ENCODE assay signal across 17 cellular contexts in the genomic region with DNA sequence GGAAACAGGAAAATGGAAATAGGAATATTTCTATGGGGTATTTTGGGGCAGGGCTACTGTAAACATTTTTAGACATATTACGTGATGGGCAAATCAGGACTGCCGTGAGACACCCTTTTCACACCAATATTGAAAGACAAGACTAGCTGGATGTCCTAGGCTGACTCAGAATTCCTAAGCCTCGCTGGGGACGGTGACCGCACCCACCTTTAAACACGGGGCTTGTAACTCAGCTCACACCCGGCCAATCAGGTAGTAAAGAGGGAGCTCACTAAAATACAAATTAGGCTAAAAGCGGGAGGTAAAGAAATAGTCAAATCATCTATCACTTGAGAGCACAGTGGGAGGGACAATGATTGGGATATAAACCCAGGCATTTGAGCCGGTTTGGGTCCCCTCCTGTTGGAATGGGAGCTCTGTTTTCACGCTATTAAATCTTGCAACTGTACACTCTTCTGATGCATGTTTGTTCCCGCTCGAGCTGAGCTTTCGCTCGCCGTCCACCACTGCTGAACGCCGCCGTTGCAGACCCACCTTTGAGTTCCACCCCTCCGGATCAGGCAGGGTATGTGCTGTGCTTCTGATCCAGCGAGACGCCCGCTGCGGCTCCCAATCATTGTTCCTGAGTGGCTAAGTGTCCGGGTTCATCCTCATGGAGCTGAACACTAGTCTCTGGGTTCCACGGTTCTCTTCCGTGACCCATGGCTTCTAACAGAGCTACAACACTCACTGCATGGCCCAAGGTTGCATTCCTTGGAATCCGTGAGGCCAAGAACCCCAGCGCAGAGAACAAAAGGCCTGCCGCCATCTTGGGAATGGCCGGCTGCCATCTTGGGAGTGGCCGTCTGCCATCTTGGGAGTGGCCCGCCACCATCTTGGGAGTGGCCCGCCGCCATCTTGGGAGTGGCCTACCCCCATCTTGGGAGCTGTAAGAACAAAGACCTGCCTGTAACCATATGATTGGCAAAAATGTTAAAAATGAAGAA.
"Had no signal": no experiment of that assay in that cellular context is flagged by ENCODE, and none has a peak within 500 bp of the region (broad histone marks: within the 10 kb centered on the region; RNA-seq: fewer than 3 reads in every experiment).

No MANE protein-coding gene starts in this region.

- H3K4me1 ChIP-seq: esophagus squamous epithelium, lower lobe of right lung, parathyroid adenoma, sigmoid colon, tibial artery, uterus had no signal

- H3K27ac ChIP-seq: cardiac muscle cell, esophagus squamous epithelium, lower lobe of right lung, parathyroid adenoma, sigmoid colon, tibial artery, uterus, VCaP had no signal

- H3K4me3 Mint-ChIP-seq: activated naive CD8-positive, alpha-beta T cell treated with anti-CD3 and anti-CD28 coated beads, Interleukin-2, amount 10 ng/mL, durations not matched to agents 7 days and 5 days; activated T-cell treated with anti-CD3 and anti-CD28 coated beads, Interleukin-2, amount 50 U/mL, for 72 hours; effector memory CD8-positive, alpha-beta T cell; natural killer cell treated with Interleukin-12 subunit alpha and Interleukin-12 subunit beta and Interleukin-15 and Interleukin-18, amount 100 ng/mL, for 72 hours had no signal

- ATAC-seq: activated T-cell treated with anti-CD3 and anti-CD28 coated beads, Interleukin-2, amount 50 U/mL, for 72 hours; effector memory CD8-positive, alpha-beta T cell; lower lobe of right lung; natural killer cell treated with Interleukin-12 subunit alpha and Interleukin-12 subunit beta and Interleukin-15 and Interleukin-18, amount 100 ng/mL, for 72 hours had no signal

- H3K9me3 ChIP-seq: lower lobe of right lung had no signal

- H3K36me3 Mint-ChIP-seq: activated naive CD8-positive, alpha-beta T cell treated with anti-CD3 and anti-CD28 coated beads, Interleukin-2, amount 10 ng/mL, durations not matched to agents 7 days and 5 days; natural killer cell treated with Interleukin-12 subunit alpha and Interleukin-12 subunit beta and Interleukin-15 and Interleukin-18, amount 100 ng/mL, for 72 hours had no signal

- H3K27me3 ChIP-seq: cardiac muscle cell, esophagus squamous epithelium, sigmoid colon, tibial artery, uterus had no signal

- H3K36me3 ChIP-seq: cardiac muscle cell, esophagus squamous epithelium, lower lobe of right lung, sigmoid colon, tibial artery, uterus had no signal

- H3K4me1 Mint-ChIP-seq: activated naive CD8-positive, alpha-beta T cell treated with anti-CD3 and anti-CD28 coated beads, Interleukin-2, amount 10 ng/mL, durations not matched to agents 7 days and 5 days had no signal

- H3K27me3 Mint-ChIP-seq: activated naive CD8-positive, alpha-beta T cell treated with anti-CD3 and anti-CD28 coated beads, Interleukin-2, amount 10 ng/mL, durations not matched to agents 7 days and 5 days; effector memory CD8-positive, alpha-beta T cell had no signal

- DNase-seq: activated CD4-positive, alpha-beta T cell treated with anti-CD3 and anti-CD28 coated beads, Interleukin-2, amount 50 U/mL, for 4 hours; activated gamma-delta T cell treated with Interleukin-2 at 50 U/mL for 16 hours; activated naive CD8-positive, alpha-beta T cell treated with anti-CD3 and anti-CD28 coated beads, Interleukin-2, amount 10 ng/mL, durations not matched to agents 7 days and 5 days; activated T-cell treated with anti-CD3 and anti-CD28 coated beads, Interleukin-2, amount 50 U/mL, for 72 hours; amygdala; effector memory CD8-positive, alpha-beta T cell; esophagus squamous epithelium; lower lobe of right lung; sigmoid colon; stimulated activated naive CD4-positive, alpha-beta T cell; T-helper 2 cell; uterus had no signal

- H3K27ac Mint-ChIP-seq: activated naive CD8-positive, alpha-beta T cell treated with anti-CD3 and anti-CD28 coated beads, Interleukin-2, amount 10 ng/mL, durations not matched to agents 7 days and 5 days; activated T-cell treated with anti-CD3 and anti-CD28 coated beads, Interleukin-2, amount 50 U/mL, for 72 hours; effector memory CD8-positive, alpha-beta T cell; natural killer cell treated with Interleukin-12 subunit alpha and Interleukin-12 subunit beta and Interleukin-15 and Interleukin-18, amount 100 ng/mL, for 72 hours had no signal

- H3K4me3 ChIP-seq: cardiac muscle cell, esophagus squamous epithelium, lower lobe of right lung, sigmoid colon, tibial artery, uterus had no signal
